8 cellular contexts compared by ENCODE assay signal in genomic region chr15:81297147-81297572, GRCh38. TPM values are rescaled to one million over a fixed set of nuclear protein-coding genes. Genes with fewer than 3 reads are reported as not detected.
DNase-seq lines count a peak whose midpoint lies in the region; ATAC-seq and TF ChIP-seq lines count a peak whose summit lies in the region.

No MANE protein-coding gene starts in this region.

- H2AFZ ChIP-seq in OCI-LY3 (ENCODE audit: low read depth, low read length) = no peak overlapping the region

- peaks cover 49% of the 10 kb centered on the region for H3K36me3 ChIP-seq in OCI-LY3 (replicated peaks; ENCODE audit: low read depth, low read length)

- H3K9me3 Mint-ChIP-seq in type B pancreatic cell = no peaks in the 10 kb centered on the region

- ATAC-seq in HG03521 (IDR thresholded peaks at IDR 0.05; ENCODE audit: unreplicated experiment) (no peak), HG02973 (IDR thresholded peaks at IDR 0.05; ENCODE audit: unreplicated experiment) (no peak)

- peak overlapping the region; percentile 98 for H3K27ac ChIP-seq in OCI-LY3 (ENCODE audit: low read length)
- peak overlapping the region in 20 of 21 experiments; percentile 16 to 98 (median 81) for H3K27ac ChIP-seq in skin epidermis

- H3K27ac Mint-ChIP-seq in type B pancreatic cell = no peak overlapping the region

- no peak overlapping the region for H3K4me3 Mint-ChIP-seq in type B pancreatic cell

- H3K79me2 ChIP-seq in OCI-LY3 (ENCODE audit: low read length) = peaks cover 92% of the 10 kb centered on the region

- TF ChIP-seq CTCF in GM12864 (IDR thresholded peaks at IDR 0.05; ENCODE audit: low read depth, low read length, missing control alignments) (no peak), OCI-LY3 (IDR thresholded peaks at IDR 0.05; ENCODE audit: low read depth, low read length) (no peak), epithelial cell of esophagus (IDR thresholded peaks at IDR 0.05; ENCODE audit: insufficient read depth, low read depth, low read length, missing control alignments) (peak; percentile 14), type B pancreatic cell (conservative IDR thresholded peaks at IDR 0.05) (no peak)

- H3K9ac ChIP-seq in OCI-LY3 (ENCODE audit: low read length) = peak overlapping the region; percentile 100

- H3K4me2 ChIP-seq in OCI-LY3 (ENCODE audit: low read length) = peak overlapping the region; percentile 83

- peaks cover 8% of the 10 kb centered on the region for H3K4me1 Mint-ChIP-seq in type B pancreatic cell (ENCODE audit: unreplicated experiment)

- H4K20me1 ChIP-seq in OCI-LY3 (ENCODE audit: insufficient read depth, low read length) = no peaks in the 10 kb centered on the region

- no peaks in the 10 kb centered on the region for H3K27me3 ChIP-seq in OCI-LY3 (ENCODE audit: low read depth, low read length)

- peaks cover 5% of the 10 kb centered on the region for H3K27me3 Mint-ChIP-seq in type B pancreatic cell

- no peaks in the 10 kb centered on the region for H3K9me3 ChIP-seq in OCI-LY3 (ENCODE audit: insufficient read depth, low read length)

- no peaks in the 10 kb centered on the region for H3K36me3 Mint-ChIP-seq in type B pancreatic cell

- peak overlapping the region; percentile 68 for H3K4me3 ChIP-seq in GM12864 (ENCODE audit: low read depth, low read length)
- peak overlapping the region; percentile 86 for H3K4me3 ChIP-seq in OCI-LY3 (ENCODE audit: low read length)
- H3K4me3 ChIP-seq in epithelial cell of esophagus (ENCODE audit: low read length) = no peak overlapping the region
- peak overlapping the region; percentile 19 to 42 (median 36) for H3K4me3 ChIP-seq in skin epidermis

- H3K4me1 ChIP-seq in OCI-LY3 (ENCODE audit: low read length) = peaks cover 88% of the 10 kb centered on the region

- no peak for DNase-seq in GM12864 (ENCODE audit: low read depth)
- peak; percentile 96 for DNase-seq in epithelial cell of esophagus (ENCODE audit: low read depth)
- DNase-seq in type B pancreatic cell (ENCODE audit: extremely low spot score, unreplicated experiment) = no peak
- DNase-seq in hypothalamus (lab: John Stamatoyannopoulos, UW) = no peak

RNA-seq across cellular contexts. Expression of gene STARD5, which starts 26.8 kb away (rescaled TPM):
- 7.8 and 15.1 TPM in 2 replicates for total RNA-seq in type B pancreatic cell (ENCODE audit: low replicate concordance)
